In the genomic region with DNA sequence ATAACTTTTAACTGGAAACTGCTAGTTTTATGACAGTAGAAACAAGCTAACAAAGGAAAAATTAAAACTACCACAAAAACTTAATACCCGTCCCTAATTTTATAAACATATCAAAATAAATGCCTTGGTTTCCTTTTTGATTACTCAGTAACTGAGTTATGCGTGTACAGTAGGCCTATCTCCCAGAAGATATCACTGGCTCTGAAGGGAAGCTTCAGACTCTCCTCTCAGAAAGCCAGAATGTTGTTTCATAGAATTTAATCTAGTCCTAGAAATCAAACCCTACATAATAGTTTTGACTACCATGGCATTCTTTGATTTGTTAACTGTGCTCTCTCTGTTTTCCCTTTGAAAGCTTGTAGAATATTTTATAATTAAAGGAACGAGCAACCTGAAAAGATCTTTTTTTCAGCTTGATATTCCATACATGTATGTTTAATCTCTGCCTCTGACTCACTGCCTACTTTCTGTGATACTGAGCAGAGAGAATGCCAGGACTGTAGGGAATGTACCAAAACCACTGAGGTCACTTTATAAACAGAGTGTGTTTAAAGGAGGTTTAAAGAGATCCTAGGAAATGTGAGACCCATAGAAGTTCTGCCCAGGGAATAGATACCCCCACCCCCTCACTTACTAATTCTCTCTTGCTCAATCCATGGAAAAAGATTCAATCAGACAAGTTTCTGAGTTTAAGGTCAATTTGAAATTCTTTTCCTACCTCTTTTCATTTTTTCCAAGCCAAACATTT, we compare ENCODE assay signal across 10 cellular contexts.
DNase-seq lines count a peak whose midpoint lies in the region; ATAC-seq and TF ChIP-seq lines count a peak whose summit lies in the region.
"Had no signal": no experiment of that assay in that cellular context is flagged by ENCODE, and none has a peak within 500 bp of the region (broad histone marks: within the 10 kb centered on the region; RNA-seq: fewer than 3 reads in every experiment).

No MANE protein-coding gene starts in this region.

- peak; percentile 84 for ATAC-seq in left ventricle myocardium superior
- ATAC-seq in sciatic nerve: peak; percentile 53
- ATAC-seq in HG02938 (IDR thresholded peaks at IDR 0.05; ENCODE audit: unreplicated experiment): no peak
- ATAC-seq in CD4-positive, alpha-beta T cell (ENCODE audit: poor library complexity): no peak

- H3K36me3 Mint-ChIP-seq in CD4-positive, alpha-beta T cell (ENCODE audit: low read depth): no peaks in the 10 kb centered on the region

- H3K4me1 ChIP-seq in GM23248 (ENCODE audit: insufficient read depth) (peaks cover 56% of the 10 kb centered on the region), ascending aorta (peaks cover 0 to 3% of the 10 kb centered on the region in 2 donors)

- POLR2A ChIA-PET in HEK293T (lab: Yijun Ruan, JAX): no interaction called here
- POLR2A ChIA-PET in CD4-positive, alpha-beta T cell (lab: Charles Lee): no interaction called here

- no peaks in the 10 kb centered on the region for H3K79me2 ChIP-seq in GM23248 (ENCODE audit: insufficient read depth)

- H3K27me3 ChIP-seq in GM23248 (replicated peaks; ENCODE audit: insufficient read depth) (no peaks in the 10 kb centered on the region), ascending aorta (no peaks in the 10 kb centered on the region)
- H3K27me3 ChIP-seq in CD4-positive, alpha-beta T cell (ENCODE audit: control insufficient read depth, insufficient read depth, low read length): no peaks in the 10 kb centered on the region

- H3K4me2 ChIP-seq in GM23248 (ENCODE audit: unreplicated experiment): peak overlapping the region; percentile 75

- H3K4me3 ChIP-seq in GM23248 (peak overlapping the region; percentile 54), ascending aorta (peak overlapping the region in 1 of 2 donors; percentile 1)

- H3K9ac ChIP-seq in GM23248: peak overlapping the region; percentile 52

- H3K9me3 ChIP-seq in GM23248 (ENCODE audit: low read depth) (no peaks in the 10 kb centered on the region), ascending aorta (no peaks in the 10 kb centered on the region)
- no peaks in the 10 kb centered on the region for H3K9me3 ChIP-seq in CD4-positive, alpha-beta T cell (ENCODE audit: control insufficient read depth, low read length)

- H3K9me2 ChIP-seq in GM23248 (ENCODE audit: insufficient read depth): no peaks in the 10 kb centered on the region

- peaks cover 37% of the 10 kb centered on the region for H3F3A ChIP-seq in GM23248 (ENCODE audit: insufficient read depth)

- no peaks in the 10 kb centered on the region for H4K20me1 ChIP-seq in GM23248 (ENCODE audit: insufficient read depth)

- CTCF ChIA-PET in HEK293T (lab: Yijun Ruan, JAX): no interaction called here
- CTCF ChIA-PET in CD4-positive, alpha-beta T cell (lab: Charles Lee): no interaction called here

- H3K36me3 ChIP-seq in GM23248 (ENCODE audit: low read depth): no peaks in the 10 kb centered on the region
- H3K36me3 ChIP-seq in ascending aorta: no peaks in the 10 kb centered on the region

- in situ Hi-C loops in GM23248 (cut with MboI): no loop called here

- no peaks in the 10 kb centered on the region for H3K9me3 Mint-ChIP-seq in CD4-positive, alpha-beta T cell

- H3K4me3 Mint-ChIP-seq in CD4-positive, alpha-beta T cell: no peak overlapping the region

- intact Hi-C loops in ascending aorta (cut with DNase I): loop anchor here (1.0 to 10.0 kb wide), 3 partner anchors 11 to 1216 kb away; no protein-coding TSS in a partner anchor
- intact Hi-C loops in left ventricle myocardium superior (cut with micrococcal nuclease): no loop called here
- intact Hi-C loops in sciatic nerve (cut with DNase I): no loop called here
- intact Hi-C loops in CD4-positive, alpha-beta T cell (cut with DNase I, micrococcal nuclease): no loop called here

- no peak overlapping the region for H3K27ac Mint-ChIP-seq in CD4-positive, alpha-beta T cell

- no peaks in the 10 kb centered on the region for H3K4me1 Mint-ChIP-seq in CD4-positive, alpha-beta T cell (ENCODE audit: low read depth)

- H3K27ac ChIP-seq in GM23248 (peak overlapping the region; percentile 78), ascending aorta (peak overlapping the region; percentile 55 to 71)
- no peak overlapping the region for H3K27ac ChIP-seq in CD4-positive, alpha-beta T cell (ENCODE audit: low read depth, low read length)

- H2AFZ ChIP-seq in GM23248: peak overlapping the region; percentile 24

- 0 to 1% methylated on average over 3 of the region's 3 CpGs for WGBS in GM23248 (ENCODE audit: low coverage in 1 of 2, low lambda C conversion rate in 2 of 2, missing lambda C conversion rate in 2 of 2), 2 experiments

- DNase-seq in GM23248: peak; percentile 92
- no peak for DNase-seq in ascending aorta (ENCODE audit: low spot score in 2 of 2)
- DNase-seq in left ventricle myocardium superior: no peak
- no peak for DNase-seq in sciatic nerve (ENCODE audit: low spot score)
- no peak for DNase-seq in HEK293T (ENCODE audit: extremely low spot score)
- no peak for DNase-seq in NCI-H510A (lab: John Stamatoyannopoulos, UW)
- DNase-seq in CD4-positive, alpha-beta T cell: no peak
- DNase-seq: activated CD4-positive, alpha-beta T cell treated with anti-CD3 and anti-CD28 coated beads, Interleukin-2, amount 50 U/mL, for 4 hours; NCI-H1694 treated with DMSO at 0.1 percent for 48 hours had no signal

- H3K27me3 Mint-ChIP-seq in CD4-positive, alpha-beta T cell: no peaks in the 10 kb centered on the region

- TF ChIP-seq CTCF in ascending aorta (IDR thresholded peaks at IDR 0.05): no peak
- no peak for TF ChIP-seq CTCF in CD4-positive, alpha-beta T cell (IDR thresholded peaks at IDR 0.05)

TF ChIP-seq in HEK293T, 16 proteins besides CTCF, POLR2A, EP300 and RAD21:
- TF ChIP-seq TARDBP (IDR thresholded peaks at IDR 0.05) (no peak), SUZ12 (IDR thresholded peaks at IDR 0.05) (no peak), FOXA1 (IDR thresholded peaks at IDR 0.05) (no peak), NFRKB (IDR thresholded peaks at IDR 0.05) (no peak), FOXM1 (IDR thresholded peaks at IDR 0.05; ENCODE audit: borderline replicate concordance) (no peak), LEF1 (IDR thresholded peaks at IDR 0.05; ENCODE audit: borderline replicate concordance) (no peak), L3MBTL2 (conservative IDR thresholded peaks at IDR 0.05) (no peak), ZNF384 (IDR thresholded peaks at IDR 0.05) (no peak), HDGF (IDR thresholded peaks at IDR 0.05; ENCODE audit: borderline replicate concordance) (no peak), FOXK2 (IDR thresholded peaks at IDR 0.05) (no peak), ARNT (IDR thresholded peaks at IDR 0.05) (no peak), CTBP1 (IDR thresholded peaks at IDR 0.05; ENCODE audit: borderline replicate concordance) (no peak), BHLHE40 (IDR thresholded peaks at IDR 0.05; ENCODE audit: borderline replicate concordance) (no peak), SP1 (IDR thresholded peaks at IDR 0.05) (no peak), ELF4 (IDR thresholded peaks at IDR 0.05) (no peak)
- TF ChIP-seq, protein P1, sequence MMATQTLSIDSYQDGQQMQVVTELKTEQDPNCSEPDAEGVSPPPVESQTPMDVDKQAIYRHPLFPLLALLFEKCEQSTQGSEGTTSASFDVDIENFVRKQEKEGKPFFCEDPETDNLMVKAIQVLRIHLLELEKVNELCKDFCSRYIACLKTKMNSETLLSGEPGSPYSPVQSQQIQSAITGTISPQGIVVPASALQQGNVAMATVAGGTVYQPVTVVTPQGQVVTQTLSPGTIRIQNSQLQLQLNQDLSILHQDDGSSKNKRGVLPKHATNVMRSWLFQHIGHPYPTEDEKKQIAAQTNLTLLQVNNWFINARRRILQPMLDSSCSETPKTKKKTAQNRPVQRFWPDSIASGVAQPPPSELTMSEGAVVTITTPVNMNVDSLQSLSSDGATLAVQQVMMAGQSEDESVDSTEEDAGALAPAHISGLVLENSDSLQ (IDR thresholded peaks at IDR 0.05): no peak

Comparison
In these comparisons a context has a peak if more than half of its experiments do, and no peak if none do; other contexts are left out.
1. ATAC-seq: peak in left ventricle myocardium superior (single experiment) and sciatic nerve (single experiment); none in HG02938 (single experiment) and CD4-positive, alpha-beta T cell (single experiment).